In genomic region chr17:9107527-9107926, GRCh38 we compare ENCODE assay signal across 1 cellular context.
TF ChIP-seq lines count a peak whose summit lies in the region.

No MANE protein-coding gene starts in this region.

TF ChIP-seq in HepG2, 621 proteins besides CTCF, POLR2A, EP300 and RAD21 (continued from another document):
- TF ChIP-seq ZBTB40 (IDR thresholded peaks at IDR 0.05): no peak
- TF ChIP-seq ZBTB40 (CRISPR knock-in tag; IDR thresholded peaks at IDR 0.05): peak; percentile 67; the same call in 1 of the 2 replicates
TF ChIP-seq in HepG2: peak in this region for 1.
